ENCODE assay signal across 17 cellular contexts in the genomic region with DNA sequence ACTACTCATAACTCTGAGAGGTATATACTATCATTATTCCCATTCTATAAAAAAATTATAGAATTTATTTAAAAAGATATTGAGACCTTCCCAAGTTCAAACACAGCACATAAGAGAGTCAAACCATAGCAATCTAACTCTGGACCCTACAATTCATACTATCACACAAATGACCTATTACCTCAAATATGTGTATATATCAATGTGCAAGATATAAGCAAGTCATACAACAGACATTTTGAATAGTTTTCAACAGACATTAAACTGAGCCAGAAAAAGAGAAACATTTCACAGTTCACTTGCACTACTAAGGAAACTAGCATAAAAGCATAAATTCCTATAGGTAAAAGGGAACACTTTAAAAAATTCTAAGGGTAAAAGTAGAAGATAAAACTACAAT. TPM values are rescaled to one million over a fixed set of nuclear protein-coding genes. Genes with fewer than 3 reads are reported as not detected.
A peak's percentile ranks its signal among the peaks of the same experiment; 100 is the strongest.
DNase-seq lines count a peak whose midpoint lies in the region; ATAC-seq, FAIRE-seq and TF ChIP-seq lines count a peak whose summit lies in the region.
"Had no signal": no experiment of that assay in that cellular context is flagged by ENCODE, and none has a peak within 500 bp of the region (broad histone marks: within the 10 kb centered on the region; RNA-seq: fewer than 3 reads in every experiment).

No MANE protein-coding gene starts in this region.

- H3K27ac Mint-ChIP-seq in MCF 10A (ENCODE audit: low read depth, unreplicated experiment), result peak overlapping the region; percentile 36
- H3K27ac Mint-ChIP-seq: CD4-positive, alpha-beta memory T cell; H9 had no signal

- H3K27me3 ChIP-seq in breast epithelium (no peaks in the 10 kb centered on the region), IMR-90 (ENCODE audit: control insufficient read depth, insufficient read depth, low read length) (no peaks in the 10 kb centered on the region), K562 (ENCODE audit: control insufficient read depth in 2 of 2, insufficient read depth in 2 of 2, low read length in 2 of 2) (no peaks in the 10 kb centered on the region), heart right ventricle (no peaks in the 10 kb centered on the region)
- H3K27me3 ChIP-seq: BLaER1 had no signal

- peaks cover 6% of the 10 kb centered on the region for H3K4me1 Mint-ChIP-seq in MCF 10A (ENCODE audit: insufficient read depth, unreplicated experiment)

- H3K9me3 ChIP-seq in breast epithelium (no peaks in the 10 kb centered on the region), IMR-90 (ENCODE audit: control insufficient read depth, insufficient read depth, low read length) (no peaks in the 10 kb centered on the region), K562 (replicated peaks; ENCODE audit: control insufficient read depth, insufficient read depth, low read depth, low read length) (no peaks in the 10 kb centered on the region), heart right ventricle (no peaks in the 10 kb centered on the region)
- H3K9me3 ChIP-seq: BLaER1 had no signal

- H2AFZ ChIP-seq in IMR-90 (replicated peaks; ENCODE audit: low read length, poor library complexity) (no peak overlapping the region), K562 (ENCODE audit: low read depth, low read length) (no peak overlapping the region)

- no peak overlapping the region for H3K18ac ChIP-seq in IMR-90 (ENCODE audit: low read depth, low read length)

- peaks cover 22% of the 10 kb centered on the region for H3K36me3 Mint-ChIP-seq in MCF 10A (ENCODE audit: insufficient read depth, unreplicated experiment)

- no peak overlapping the region for H2BK5ac ChIP-seq in IMR-90 (ENCODE audit: low read depth, low read length, poor library complexity, severe bottlenecking)

- peak; percentile 69 for ATAC-seq in IMR-90 (ENCODE audit: low read depth)
- ATAC-seq in K562, result no peak; the same call in 2 of the 3 replicates
- ATAC-seq in HG03095 (IDR thresholded peaks at IDR 0.05; ENCODE audit: unreplicated experiment), result no peak
- ATAC-seq in heart right ventricle, result no peak

- H4K91ac ChIP-seq in IMR-90 (ENCODE audit: insufficient read depth, low read depth, low read length), result no peak overlapping the region

- H2AK9ac ChIP-seq in IMR-90 (replicated peaks; ENCODE audit: low read depth, low read length, poor library complexity), result no peak overlapping the region

- TF ChIP-seq EP300 in K562 (IDR thresholded peaks at IDR 0.05; ENCODE audit: low read length), result no peak

- no peak overlapping the region for H2BK120ac ChIP-seq in IMR-90 (ENCODE audit: low read depth, low read length)

- H3K4me3 Mint-ChIP-seq in MCF 10A (ENCODE audit: unreplicated experiment), result no peak overlapping the region
- H3K4me3 Mint-ChIP-seq: CD14-positive monocyte; CD4-positive, alpha-beta memory T cell; H9 had no signal

- H4K8ac ChIP-seq in IMR-90 (ENCODE audit: low read depth in 2 of 2, low read length in 2 of 2), result no peak overlapping the region

- POLR2A ChIA-PET in MCF 10A (lab: Yijun Ruan, JAX) (interaction anchor here (0.7 to 8.5 kb wide), 5 partner anchors 8 to 445 kb away, joined by 3 to 79 read pairs (median 4); partner anchors contain the start of gene PHIP), IMR-90 (lab: Charles Lee; ENCODE audit: unreplicated experiment) (no interaction called here), K562 (lab: Yijun Ruan, JAX) (interaction anchor here (1.4 kb wide), 1 partner anchor 11 kb away, joined by 4 read pairs; no protein-coding TSS in a partner anchor)

- intact Hi-C loops in MCF 10A (cut with micrococcal nuclease) (no loop called here), breast epithelium (cut with DNase I; ENCODE audit: low total_unique reads) (no loop called here), IMR-90 (cut with micrococcal nuclease) (no loop called here), K562 (cut with micrococcal nuclease) (no loop called here), heart right ventricle (cut with DNase I) (loop anchor here in 1 of 10 donors (10.0 kb wide), 1 partner anchor 52 kb away; no protein-coding TSS in a partner anchor)

- no peaks in the 10 kb centered on the region for H3K4me1 ChIP-seq in breast epithelium
- H3K4me1 ChIP-seq in IMR-90 (ENCODE audit: control insufficient read depth, insufficient read depth, low read length), result peaks cover 11% of the 10 kb centered on the region
- H3K4me1 ChIP-seq in K562 (replicated peaks in 1 of 2; ENCODE audit: control insufficient read depth in 2 of 2, insufficient read depth in 2 of 2, low read length in 2 of 2), result no peaks in the 10 kb centered on the region
- H3K4me1 ChIP-seq in heart right ventricle, result peaks cover 0 to 80% (median 42%) of the 10 kb centered on the region in 9 donors
- H3K4me1 ChIP-seq: BLaER1 had no signal

- no peak for TF ChIP-seq CTCF in MCF 10A (IDR thresholded peaks at IDR 0.05; ENCODE audit: unreplicated experiment)
- no peak for TF ChIP-seq CTCF in breast epithelium (IDR thresholded peaks at IDR 0.05)
- TF ChIP-seq CTCF in IMR-90 (conservative IDR thresholded peaks at IDR 0.05; ENCODE audit: low read depth, low read length), result no peak
- no peak for TF ChIP-seq CTCF in K562 (IDR thresholded peaks at IDR 0.05 in 2 of 3, conservative IDR thresholded peaks at IDR 0.05 in 1 of 3; ENCODE audit: insufficient read depth in 2 of 3, low read depth in 1 of 3, low read length in 3 of 3)
- TF ChIP-seq CTCF in heart right ventricle (IDR thresholded peaks at IDR 0.05), result no peak

- H3K56ac ChIP-seq in IMR-90 (ENCODE audit: extremely low read depth, insufficient read depth, low read length), result no peak overlapping the region

- peaks cover 31 to 49% of the 10 kb centered on the region in 2 experiments for H3K79me1 ChIP-seq in IMR-90 (ENCODE audit: low read depth in 1 of 2, low read length in 2 of 2)

- in situ Hi-C loops in IMR-90 (cut with MboI; ENCODE audit: low sequenced_read_pairs) (loop anchor here (10.0 kb wide), 1 partner anchor 478 kb away; no protein-coding TSS in a partner anchor), K562 (cut with MboI) (no loop called here)

- no peak for FAIRE-seq in K562 (lab: Jason Lieb, UNC)
- FAIRE-seq: GM12891, GM19239, H1 had no signal

- no peak overlapping the region for H4K5ac ChIP-seq in IMR-90 (ENCODE audit: low read depth, low read length)

- peaks cover 89% of the 10 kb centered on the region for H3K79me2 ChIP-seq in K562 (ENCODE audit: control insufficient read depth, insufficient read depth, low read length)

- CTCF ChIA-PET in MCF 10A (lab: Yijun Ruan, JAX) (interaction anchor here (0.6 to 1.0 kb wide), 2 partner anchors 10 to 171 kb away, joined by 3 read pairs; no protein-coding TSS in a partner anchor), IMR-90 (lab: Yijun Ruan, JAX) (interaction anchor here (0.8 kb wide), 1 partner anchor 18 kb away, joined by 3 read pairs; no protein-coding TSS in a partner anchor), K562 (lab: Yijun Ruan, JAX; ENCODE audit: low intra/inter-chr PET ratio) (no interaction called here)

- DNase-seq in MCF 10A (ENCODE audit: unreplicated experiment), result no peak
- no peak for DNase-seq in breast epithelium (ENCODE audit: low spot score in 2 of 2)
- DNase-seq in IMR-90, result peak; percentile 57
- DNase-seq in K562 (ENCODE audit: extremely low read depth in 1 of 4, low spot score in 3 of 4), result no peak
- no peak for DNase-seq in activated CD4-positive, CD25-positive, alpha-beta regulatory T cell (lab: John Stamatoyannopoulos, UW)
- no peak for DNase-seq in heart right ventricle
- DNase-seq: 8988T; CD4-positive, alpha-beta memory T cell; DMS153; DMS79 treated with DMSO at 0.1 percent for 48 hours; H9 had no signal

- no peaks in the 10 kb centered on the region for H3K27me3 Mint-ChIP-seq in MCF 10A (ENCODE audit: insufficient read depth, unreplicated experiment)
- H3K27me3 Mint-ChIP-seq: CD4-positive, alpha-beta memory T cell had no signal

- TF ChIP-seq RAD21 in IMR-90 (IDR thresholded peaks at IDR 0.05; ENCODE audit: low read length) (no peak), K562 (CRISPR knock-in tag; conservative IDR thresholded peaks at IDR 0.05 in 1 of 2, IDR thresholded peaks at IDR 0.05 in 1 of 2) (no peak)

- H3K4me2 ChIP-seq in IMR-90 (ENCODE audit: low read depth, low read length) (no peak overlapping the region), K562 (ENCODE audit: insufficient read depth, low read length) (no peak overlapping the region)
- H3K4me2 ChIP-seq: BLaER1 had no signal

- no peak overlapping the region for H3K4ac ChIP-seq in IMR-90 (ENCODE audit: low read depth, low read length)

- dilution Hi-C loops in IMR-90 (cut with HindIII; ENCODE audit: low sequenced_read_pairs, unreplicated experiment), result no loop called here

- H3K23ac ChIP-seq in IMR-90 (ENCODE audit: low read depth, low read length), result no peak overlapping the region

- no peak overlapping the region for H3K4me3 ChIP-seq in breast epithelium
- no peak overlapping the region for H3K4me3 ChIP-seq in IMR-90 (ENCODE audit: insufficient read depth, low read depth, low read length)
- no peak overlapping the region for H3K4me3 ChIP-seq in K562
- H3K4me3 ChIP-seq in heart right ventricle, result no peak overlapping the region
- H3K4me3 ChIP-seq: BLaER1 had no signal

- no peaks in the 10 kb centered on the region for H3K9me3 Mint-ChIP-seq in MCF 10A (ENCODE audit: unreplicated experiment)
- H3K9me3 Mint-ChIP-seq: CD14-positive monocyte; CD4-positive, alpha-beta memory T cell; H9 had no signal

- H3K9ac ChIP-seq in IMR-90 (ENCODE audit: low read depth, low read length) (no peak overlapping the region), K562 (ENCODE audit: insufficient read depth in 1 of 2, low read depth in 2 of 2, low read length in 2 of 2) (no peak overlapping the region)
- H3K9ac ChIP-seq: BLaER1 had no signal

- no peaks in the 10 kb centered on the region for H3K36me3 ChIP-seq in breast epithelium
- no peaks in the 10 kb centered on the region for H3K36me3 ChIP-seq in IMR-90 (ENCODE audit: control insufficient read depth, insufficient read depth, low read length)
- peaks cover 37% of the 10 kb centered on the region for H3K36me3 ChIP-seq in K562 (ENCODE audit: control insufficient read depth, insufficient read depth, low read length)
- H3K36me3 ChIP-seq in heart right ventricle, result peaks cover 0 to 10% (median 0%) of the 10 kb centered on the region in 9 donors
- H3K36me3 ChIP-seq: BLaER1 had no signal

- no peak overlapping the region for H2AK5ac ChIP-seq in IMR-90 (ENCODE audit: low read depth, low read length)

- H2BK15ac ChIP-seq in IMR-90 (ENCODE audit: low read depth, low read length), result no peak overlapping the region

- no TSS peak for BruUV-seq in MCF 10A (replicated peaks; lab: Mats Ljungman, UMichigan)
- no TSS peak for BruUV-seq in IMR-90 (replicated peaks; lab: Mats Ljungman, UMichigan)
- BruUV-seq in K562 (replicated peaks; lab: Mats Ljungman, UMichigan), result no TSS peak

- TF ChIP-seq POLR2A in breast epithelium (IDR thresholded peaks at IDR 0.05) (no peak), IMR-90 (IDR thresholded peaks at IDR 0.05; ENCODE audit: low read depth, low read length) (no peak), K562 (conservative IDR thresholded peaks at IDR 0.05) (no peak)

- H3K14ac ChIP-seq in IMR-90 (replicated peaks; ENCODE audit: low read depth, low read length), result no peak overlapping the region

- H3K9me1 ChIP-seq in IMR-90 (ENCODE audit: insufficient read depth, low read length) (peaks cover 2% of the 10 kb centered on the region; the same call in 1 of the 2 replicates), K562 (ENCODE audit: control insufficient read depth, insufficient read depth, low read length) (no peaks in the 10 kb centered on the region)

- H3K27ac ChIP-seq in breast epithelium (no peak overlapping the region), IMR-90 (ENCODE audit: insufficient read depth, low read length) (no peak overlapping the region), K562 (ENCODE audit: extremely low read depth, low read depth, low read length) (no peak overlapping the region), heart right ventricle (no peak overlapping the region)
- H3K27ac ChIP-seq: BLaER1 had no signal

- no peaks in the 10 kb centered on the region; the same call in 1 of the 2 replicates for H4K20me1 ChIP-seq in IMR-90 (ENCODE audit: insufficient read depth, low read length)
- no peaks in the 10 kb centered on the region for H4K20me1 ChIP-seq in K562 (replicated peaks; ENCODE audit: control insufficient read depth, insufficient read depth, low read length)

- H2BK20ac ChIP-seq in IMR-90 (ENCODE audit: low read depth, low read length), result no peak overlapping the region

RNA-seq across cellular contexts. Expression of gene PHIP, which starts 11.7 kb away (rescaled TPM):
- total RNA-seq in MCF 10A (2022) (25.3 and 26.5 TPM in 2 replicates), breast epithelium (10 to 100 TPM; 31.7 to 73.6 (median 44.9) TPM), IMR-90 (2012; rRNA removed) (20.4 and 32.2 TPM in 2 replicates), K562 (2014; rRNA removed) (16.1 and 16.5 TPM in 2 replicates), K562 (2014; rRNA removed; fragmentation: Illumina TruSeq; extraction: Trizol) (35.3 and 38.3 TPM in 2 replicates), K562 (2015; rRNA removed; fragmentation: Illumina TruSeq; extraction: Trizol) (33.1 and 36.3 TPM in 2 replicates), K562 (2021) (25.0 and 25.3 TPM in 2 replicates), heart right ventricle (10 to 100 TPM; 10.6 to 17.3 (median 16.1) TPM)
- polyA plus RNA-seq in IMR-90 (2012; rRNA removed) (2.7 and 3.4 TPM in 2 replicates), K562 (2011; rRNA removed) (9.3 and 12.5 TPM in 2 replicates), K562 (2014; fragmentation: Illumina TruSeq; extraction: Trizol) (16.4 and 19.2 TPM in 2 replicates), K562 (2014; fragmentation: Nextera tagmentation; extraction: Ambion mirVana) (1 to 10 TPM; 8.1 to 8.9 TPM), K562 (2014; rRNA removed) (8.7 and 9.7 TPM in 2 replicates), heart right ventricle (10 to 100 TPM in 1 of 2 donors, 1 to 10 TPM in 1; 3.1 to 17.9 TPM)
- 0.32 and 0.42 TPM in 2 replicates for polyA plus RNA-seq in IMR-90 (2012; cell fraction: cytosol; rRNA removed)
- 0.83 and 7.2 TPM in 2 replicates for polyA plus RNA-seq in IMR-90 (2012; cell fraction: nucleus; rRNA removed; ENCODE audit: low replicate concordance)
- 26.0 and 101 TPM in 2 replicates for total RNA-seq in K562 (2011; cell fraction: chromatin; rRNA removed; ENCODE audit: low replicate concordance)
- 15.3 and 21.2 TPM in 2 replicates for total RNA-seq in K562 (2011; cell fraction: nucleolus; rRNA removed)
- total RNA-seq in K562 (2011; cell fraction: nucleoplasm; rRNA removed), result 33.0 and 44.9 TPM in 2 replicates
- 1.9 and 4.0 TPM in 2 replicates for polyA plus RNA-seq in K562 (2011; cell fraction: cytosol; rRNA removed)
- polyA plus RNA-seq in K562 (2011; cell fraction: nucleus; rRNA removed), result 21.6 and 25.9 TPM in 2 replicates
- 13.5 and 14.2 TPM in 2 replicates for polyA plus RNA-seq in K562 (2012)
- 56.0 and 67.0 TPM in 2 replicates for polyA minus RNA-seq in K562 (2011; rRNA and poly(A)+ RNA removed)
- 19.2 and 21.2 TPM in 2 replicates for polyA minus RNA-seq in K562 (2011; cell fraction: cytosol; rRNA and poly(A)+ RNA removed)
- 55.1 and 107 TPM in 2 replicates for polyA minus RNA-seq in K562 (2011; cell fraction: nucleus; rRNA and poly(A)+ RNA removed)
